20 cellular contexts compared by ENCODE assay signal in genomic region chr22:37155971-37156370, GRCh38. TPM values are rescaled to one million over a fixed set of nuclear protein-coding genes. Genes with fewer than 3 reads are reported as not detected.
DNase-seq lines count a peak whose midpoint lies in the region; ATAC-seq, FAIRE-seq and TF ChIP-seq lines count a peak whose summit lies in the region.
"Had no signal": no experiment of that assay in that cellular context is flagged by ENCODE, and none has a peak within 500 bp of the region (broad histone marks: within the 10 kb centered on the region; RNA-seq: fewer than 3 reads in every experiment).

No MANE protein-coding gene starts in this region.

- peak; percentile 17 for FAIRE-seq in GM12892 (lab: Jason Lieb, UNC)
- no peak for FAIRE-seq in H1 (lab: Jason Lieb, UNC)
- FAIRE-seq: K562 had no signal

- no peak overlapping the region for H3K9ac ChIP-seq in H1 (replicated peaks in 1 of 4; ENCODE audit: extremely low read depth in 1 of 4, low read depth in 3 of 4, low read length in 3 of 4)
- H3K9ac ChIP-seq: BLaER1 had no signal

- H3K79me2 ChIP-seq in H1 (ENCODE audit: control insufficient read depth in 1 of 2, insufficient read depth in 2 of 2, low read length in 2 of 2) (no peaks in the 10 kb centered on the region), osteoblast (ENCODE audit: insufficient read depth, low read length) (no peaks in the 10 kb centered on the region)

- H3K23me2 ChIP-seq in H1 (ENCODE audit: low read depth, low read length): no peaks in the 10 kb centered on the region

- H3K27me3 Mint-ChIP-seq in activated CD4-positive, alpha-beta T cell treated with anti-CD3 and anti-CD28 coated beads for 36 hours: no peaks in the 10 kb centered on the region

- H4K5ac ChIP-seq in H1 (ENCODE audit: insufficient read length, low read depth, low read length): no peak overlapping the region

- no peaks in the 10 kb centered on the region for H3K4me1 ChIP-seq in H1 (replicated peaks in 1 of 4; ENCODE audit: control insufficient read depth in 3 of 4, insufficient read depth in 4 of 4, low read length in 3 of 4)
- peaks cover 7% of the 10 kb centered on the region for H3K4me1 ChIP-seq in osteoblast (ENCODE audit: insufficient read depth, low read length)

- no peak overlapping the region for H3K4me3 Mint-ChIP-seq in activated CD4-positive, alpha-beta T cell treated with anti-CD3 and anti-CD28 coated beads for 36 hours

- no peak for ATAC-seq in activated CD4-positive, alpha-beta T cell treated with anti-CD3 and anti-CD28 coated beads for 36 hours
- no peak for ATAC-seq in HG03025 (IDR thresholded peaks at IDR 0.05; ENCODE audit: low FRiP score, unreplicated experiment)
- no peak for ATAC-seq in left lobe of liver
- no peak for ATAC-seq in HG03442 (IDR thresholded peaks at IDR 0.05; ENCODE audit: unreplicated experiment)
- ATAC-seq: K562 had no signal

- H3K56ac ChIP-seq in H1 (replicated peaks; ENCODE audit: insufficient read length, low read depth, low read length): no peak overlapping the region

- H4K8ac ChIP-seq in H1 (ENCODE audit: extremely low read depth, insufficient read depth, low read length): no peak overlapping the region

- TF ChIP-seq POLR2A in GM12892 (IDR thresholded peaks at IDR 0.05; ENCODE audit: low read depth, low read length) (no peak), H1 (IDR thresholded peaks at IDR 0.05; ENCODE audit: control extremely low read depth in 1 of 2, low read depth in 2 of 2, low read length in 2 of 2) (no peak)

- 88% methylated on average over 7 of the region's 8 CpGs; no CpG with 5 or more reads in 1 of the 2 experiments for WGBS in H1 (ENCODE audit: extremely low coverage in 1 of 2, insufficient coverage in 1 of 2, insufficient read length in 1 of 2, insufficient replicate concordance in 2 of 2, low coverage in 1 of 2, low lambda C conversion rate in 2 of 2, missing lambda C conversion rate in 1 of 2), 2 experiments

- 0 out of 2 replicates have a peak overlapping the region, but pooled peaks have one; percentile 27 for H2BK12ac ChIP-seq in H1 (ENCODE audit: low read depth, low read length)

- no peaks in the 10 kb centered on the region for H3K36me3 Mint-ChIP-seq in activated CD4-positive, alpha-beta T cell treated with anti-CD3 and anti-CD28 coated beads for 36 hours (ENCODE audit: low read depth)

- DNase-seq in activated CD4-positive, alpha-beta T cell treated with anti-CD3 and anti-CD28 coated beads for 36 hours: no peak
- no peak for DNase-seq in activated CD4-positive, alpha-beta T cell treated with anti-CD3 and anti-CD28 coated beads, Interleukin-2, amount 50 U/mL, for 4 hours
- DNase-seq in GM12892 (ENCODE audit: insufficient read length) (no peak), H1 (ENCODE audit: low read depth in 1 of 2, low spot score in 2 of 2) (no peak), osteoblast (ENCODE audit: insufficient read length, low spot score, missing footprints) (peak; percentile 8), left lobe of liver (ENCODE audit: low spot score) (no peak)
- DNase-seq: 8988T, COR-L47, H7, NCI-H1436 treated with DMSO at 0.1 percent for 48 hours, NCI-H2081 treated with DMSO at 0.1 percent for 48 hours, NCI-H2227 treated with DMSO at 0.1 percent for 48 hours, NCI-H526, RPMI8226 had no signal

- intact Hi-C loops in activated CD4-positive, alpha-beta T cell treated with anti-CD3 and anti-CD28 coated beads for 36 hours (cut with DNase I, micrococcal nuclease): no loop called here

- H3K36me3 ChIP-seq in H1 (ENCODE audit: control insufficient read depth in 2 of 4, insufficient read depth in 4 of 4, low read length in 3 of 4) (no peaks in the 10 kb centered on the region), osteoblast (ENCODE audit: insufficient read depth, low read length) (no peaks in the 10 kb centered on the region)
- H3K36me3 ChIP-seq: BLaER1 had no signal

- CTCF ChIA-PET in activated CD4-positive, alpha-beta T cell treated with anti-CD3 and anti-CD28 coated beads for 36 hours (lab: Charles Lee): interaction anchor here (0.9 to 1.1 kb wide), 2 partner anchors 38 to 76 kb away, joined by 3 to 5 read pairs; no protein-coding TSS in a partner anchor
- CTCF ChIA-PET in H1 (lab: Charles Lee; ENCODE audit: partially characterized antibody): interaction anchor here (1.0 to 2.0 kb wide), 4 partner anchors 9 to 110 kb away, joined by 3 to 10 read pairs (median 4); no protein-coding TSS in a partner anchor

- H3K4me1 Mint-ChIP-seq in activated CD4-positive, alpha-beta T cell treated with anti-CD3 and anti-CD28 coated beads for 36 hours: peaks cover 52% of the 10 kb centered on the region

- no peaks in the 10 kb centered on the region for H4K20me1 ChIP-seq in H1 (replicated peaks in 1 of 2; ENCODE audit: control insufficient read depth in 1 of 2, insufficient read depth in 2 of 2, low read length in 2 of 2)
- no peaks in the 10 kb centered on the region for H4K20me1 ChIP-seq in osteoblast (ENCODE audit: insufficient read depth, low read length)
- H4K20me1 ChIP-seq: BLaER1 had no signal

- peak overlapping the region; percentile 76 for H3K27ac Mint-ChIP-seq in activated CD4-positive, alpha-beta T cell treated with anti-CD3 and anti-CD28 coated beads for 36 hours

- POLR2A ChIA-PET in activated CD4-positive, alpha-beta T cell treated with anti-CD3 and anti-CD28 coated beads for 36 hours (lab: Charles Lee): no interaction called here
- POLR2A ChIA-PET in H1 (lab: Charles Lee; ENCODE audit: partially characterized antibody): no interaction called here

- H3K4me2 ChIP-seq in H1 (ENCODE audit: insufficient read depth in 1 of 2, low read depth in 2 of 2, low read length in 2 of 2) (no peak overlapping the region), osteoblast (ENCODE audit: insufficient read depth, low read length) (no peak overlapping the region)

- H3K4ac ChIP-seq in H1 (replicated peaks; ENCODE audit: insufficient read length, low read depth, low read length): no peak overlapping the region

- H3K14ac ChIP-seq in H1 (ENCODE audit: insufficient read length): no peak overlapping the region

- H2AFZ ChIP-seq in H1 (ENCODE audit: low read length): no peak overlapping the region
- H2AFZ ChIP-seq in osteoblast (ENCODE audit: low read length): no peak overlapping the region

- H3K4me3 ChIP-seq in H1 (ENCODE audit: extremely low read depth in 1 of 4, insufficient read depth in 2 of 4, low read depth in 3 of 4, low read length in 4 of 4): no peak overlapping the region
- H3K4me3 ChIP-seq in osteoblast (ENCODE audit: insufficient read depth, low read length): no peak overlapping the region
- H3K4me3 ChIP-seq: BLaER1, K562 had no signal

- no peak for TF ChIP-seq EP300 in H1 (IDR thresholded peaks at IDR 0.05; ENCODE audit: borderline replicate concordance in 1 of 2, low read depth in 2 of 2, low read length in 2 of 2)

- H2BK20ac ChIP-seq in H1 (ENCODE audit: low read length): no peak overlapping the region

- H2AK5ac ChIP-seq in H1 (ENCODE audit: low read depth, low read length): no peak overlapping the region

- no peak overlapping the region for H4K91ac ChIP-seq in H1 (replicated peaks; ENCODE audit: insufficient read length, low read length)

- H3K9me3 ChIP-seq in H1 (ENCODE audit: insufficient read depth in 2 of 2, low read depth in 1 of 2, low read length in 1 of 2) (no peaks in the 10 kb centered on the region), osteoblast (ENCODE audit: low read depth, low read length) (no peaks in the 10 kb centered on the region)

- peak overlapping the region; percentile 61; the same call in 1 of the 2 replicates for H2BK15ac ChIP-seq in H1 (ENCODE audit: low read length)

- no peak for TF ChIP-seq CTCF in H1 (IDR thresholded peaks at IDR 0.05; ENCODE audit: control extremely low read depth in 1 of 3, insufficient read depth in 1 of 3, low read depth in 1 of 3, low read length in 3 of 3)
- TF ChIP-seq CTCF in osteoblast (IDR thresholded peaks at IDR 0.05; ENCODE audit: extremely low read depth, low read depth, low read length): no peak

- TF ChIP-seq RAD21 in H1 (IDR thresholded peaks at IDR 0.05 in 1 of 2, conservative IDR thresholded peaks at IDR 0.05 in 1 of 2; ENCODE audit: low read depth in 2 of 2, low read length in 2 of 2): no peak

- H3K27me3 ChIP-seq in H1 (replicated peaks in 1 of 4; ENCODE audit: control insufficient read depth in 3 of 4, extremely low read depth in 1 of 4, insufficient read depth in 3 of 4, low read length in 3 of 4) (no peaks in the 10 kb centered on the region; a peak in 1 of 7 replicates), osteoblast (ENCODE audit: insufficient read depth, low read length) (peaks cover 15% of the 10 kb centered on the region)
- H3K27me3 ChIP-seq: BLaER1 had no signal

- H3K79me1 ChIP-seq in H1 (ENCODE audit: low read depth, low read length): no peaks in the 10 kb centered on the region

- no peak overlapping the region for H2BK5ac ChIP-seq in H1 (ENCODE audit: low read depth, low read length)

- H3K9me3 Mint-ChIP-seq in activated CD4-positive, alpha-beta T cell treated with anti-CD3 and anti-CD28 coated beads for 36 hours (ENCODE audit: low read depth): peaks cover 2% of the 10 kb centered on the region

- no peak overlapping the region for H2BK120ac ChIP-seq in H1 (replicated peaks; ENCODE audit: low read depth, low read length)

- no peak overlapping the region for H3K18ac ChIP-seq in H1 (ENCODE audit: extremely low read depth, low read length)

- H3K27ac ChIP-seq in H1 (ENCODE audit: low read depth, low read length) (no peak overlapping the region), osteoblast (ENCODE audit: low read depth, low read length) (no peak overlapping the region)
- H3K27ac ChIP-seq: BLaER1, HL-60 had no signal

- H3K23ac ChIP-seq in H1 (ENCODE audit: insufficient read length): no peak overlapping the region

RNA-seq across cellular contexts. Expression of gene IL2RB, which starts 6.3 kb away (rescaled TPM):
- total RNA-seq in activated CD4-positive, alpha-beta T cell treated with anti-CD3 and anti-CD28 coated beads for 36 hours: 100 to 1,000 TPM; 204 to 231 TPM
- 40.0 TPM for polyA plus RNA-seq in GM12892 (2012; ENCODE audit: missing spikeins)
- total RNA-seq in H1 (2021; fragmentation: NEBNext Ultra II Directional; extraction: Animal tissue kit (Norgen Biotek cat#: 25700)): 0.67 and 1.3 TPM in 2 replicates
- polyA plus RNA-seq in H1 (2011; rRNA removed): 0.67 and 1.1 TPM in 2 replicates
- 0.48 TPM for polyA plus RNA-seq in H1 (2011; cell fraction: cytosol; rRNA removed)
- 0.96 TPM for polyA plus RNA-seq in H1 (2011; cell fraction: nucleus; rRNA removed)
- polyA plus RNA-seq in H1 (2012, experiment 1 of 2): 0.55 to 0.76 TPM (median 0.72 TPM) in 4 replicates
- polyA plus RNA-seq in H1 (2012, experiment 2 of 2): 0.80 TPM
- 1.6 TPM for polyA plus RNA-seq in H1 (2013, experiment 1 of 2)
- 1.6 TPM for polyA plus RNA-seq in H1 (2013, experiment 2 of 2)
- 0.85 and 1.0 TPM in 2 replicates for polyA minus RNA-seq in H1 (2011; rRNA and poly(A)+ RNA removed)
- 1.0 TPM for polyA minus RNA-seq in H1 (2011; cell fraction: cytosol; rRNA and poly(A)+ RNA removed)
- 0.60 TPM for polyA minus RNA-seq in H1 (2011; cell fraction: nucleus; rRNA and poly(A)+ RNA removed)
- total RNA-seq in osteoblast (0.59 TPM in 1 of 2 replicates, not detected in the other), left lobe of liver (1.1 TPM)
- total RNA-seq: OCI-LY7 had no signal

RNA-seq across cellular contexts. Expression of gene C1QTNF6, which starts 32.1 kb away (rescaled TPM):
- 1 to 10 TPM; 8.4 to 8.7 TPM for total RNA-seq in activated CD4-positive, alpha-beta T cell treated with anti-CD3 and anti-CD28 coated beads for 36 hours
- 4.9 TPM for polyA plus RNA-seq in GM12892 (2012; ENCODE audit: missing spikeins)
- total RNA-seq in H1 (2021; fragmentation: NEBNext Ultra II Directional; extraction: Animal tissue kit (Norgen Biotek cat#: 25700)): 3.1 and 4.6 TPM in 2 replicates
- polyA plus RNA-seq in H1 (2011; rRNA removed): 5.9 and 6.5 TPM in 2 replicates
- 5.7 TPM for polyA plus RNA-seq in H1 (2011; cell fraction: cytosol; rRNA removed)
- polyA plus RNA-seq in H1 (2011; cell fraction: nucleus; rRNA removed): 17.9 TPM
- polyA plus RNA-seq in H1 (2012, experiment 1 of 2): 4.9 to 6.3 TPM (median 5.5 TPM) in 4 replicates
- 2.6 TPM for polyA plus RNA-seq in H1 (2012, experiment 2 of 2)
- 5.6 TPM for polyA plus RNA-seq in H1 (2013, experiment 1 of 2)
- polyA plus RNA-seq in H1 (2013, experiment 2 of 2): 6.5 TPM
- polyA minus RNA-seq in H1 (2011; rRNA and poly(A)+ RNA removed): 5.3 and 5.7 TPM in 2 replicates
- polyA minus RNA-seq in H1 (2011; cell fraction: cytosol; rRNA and poly(A)+ RNA removed): 2.9 TPM
- 11.6 TPM for polyA minus RNA-seq in H1 (2011; cell fraction: nucleus; rRNA and poly(A)+ RNA removed)
- 11.9 and 18.3 TPM in 2 replicates for total RNA-seq in osteoblast
- 12.6 TPM for total RNA-seq in left lobe of liver

RNA-seq across cellular contexts. Expression of gene TMPRSS6, which starts 46.5 kb away (rescaled TPM):
- total RNA-seq in activated CD4-positive, alpha-beta T cell treated with anti-CD3 and anti-CD28 coated beads for 36 hours: 10 to 100 TPM; 17.6 to 20.2 TPM
- 2.0 TPM for polyA plus RNA-seq in GM12892 (2012; ENCODE audit: missing spikeins)
- total RNA-seq in H1 (2021; fragmentation: NEBNext Ultra II Directional; extraction: Animal tissue kit (Norgen Biotek cat#: 25700)): not detected in 2 replicates
- polyA plus RNA-seq in H1 (2011; rRNA removed): 0.02 and 0.05 TPM in 2 replicates
- polyA plus RNA-seq in H1 (2011; cell fraction: cytosol; rRNA removed): 0.06 TPM
- 0.19 TPM for polyA plus RNA-seq in H1 (2011; cell fraction: nucleus; rRNA removed)
- 0.13 to 0.27 TPM (median 0.19 TPM) in 4 replicates for polyA plus RNA-seq in H1 (2012, experiment 1 of 2)
- polyA plus RNA-seq in H1 (2012, experiment 2 of 2): 0.09 TPM
- 0.02 TPM for polyA plus RNA-seq in H1 (2013, experiment 1 of 2)
- 0.02 TPM for polyA plus RNA-seq in H1 (2013, experiment 2 of 2)
- not detected in 2 replicates for polyA minus RNA-seq in H1 (2011; rRNA and poly(A)+ RNA removed)
- not detected for polyA minus RNA-seq in H1 (2011; cell fraction: cytosol; rRNA and poly(A)+ RNA removed)
- not detected for polyA minus RNA-seq in H1 (2011; cell fraction: nucleus; rRNA and poly(A)+ RNA removed)
- total RNA-seq in osteoblast: not detected in 2 replicates
- 107 TPM for total RNA-seq in left lobe of liver
- total RNA-seq: H7, K562, OCI-LY7 had no signal

RNA-seq across cellular contexts. Expression of gene SSTR3, which starts 56.3 kb away (rescaled TPM):
- 10 to 100 TPM; 14.8 to 15.6 TPM for total RNA-seq in activated CD4-positive, alpha-beta T cell treated with anti-CD3 and anti-CD28 coated beads for 36 hours
- polyA plus RNA-seq in GM12892 (2012; ENCODE audit: missing spikeins): 2.8 TPM
- total RNA-seq in H1 (2021; fragmentation: NEBNext Ultra II Directional; extraction: Animal tissue kit (Norgen Biotek cat#: 25700)): 0.22 and 0.54 TPM in 2 replicates
- 0.61 and 0.77 TPM in 2 replicates for polyA plus RNA-seq in H1 (2011; rRNA removed)
- 0.54 TPM for polyA plus RNA-seq in H1 (2011; cell fraction: cytosol; rRNA removed)
- 0.53 TPM for polyA plus RNA-seq in H1 (2011; cell fraction: nucleus; rRNA removed)
- polyA plus RNA-seq in H1 (2012, experiment 1 of 2): 0.47 to 1.0 TPM (median 0.80 TPM) in 4 replicates
- polyA plus RNA-seq in H1 (2012, experiment 2 of 2): 0.73 TPM
- polyA plus RNA-seq in H1 (2013, experiment 1 of 2): 0.14 TPM
- polyA plus RNA-seq in H1 (2013, experiment 2 of 2): 0.17 TPM
- 0.35 and 1.2 TPM in 2 replicates for polyA minus RNA-seq in H1 (2011; rRNA and poly(A)+ RNA removed)
- polyA minus RNA-seq in H1 (2011; cell fraction: cytosol; rRNA and poly(A)+ RNA removed): 0.73 TPM
- polyA minus RNA-seq in H1 (2011; cell fraction: nucleus; rRNA and poly(A)+ RNA removed): 0.50 TPM
- total RNA-seq in osteoblast (not detected in 2 replicates), left lobe of liver (not detected)
- total RNA-seq: K562 had no signal

Comparison
In these comparisons a context has a peak if more than half of its experiments do, and no peak if none do; other contexts are left out.
1. RNA of gene IL2RB, which starts 6.3 kb away (total RNA-seq): 204 to 231 TPM in activated CD4-positive, alpha-beta T cell treated with anti-CD3 and anti-CD28 coated beads for 36 hours; 0.67 to 1.3 TPM in H1, 1.1 TPM in left lobe of liver (single experiment) and 0.59 TPM in osteoblast; every median in the first group is over 10 times any median in the second.
2. RNA of gene TMPRSS6, which starts 46.5 kb away (total RNA-seq): 107 TPM in left lobe of liver (single experiment) and 17.6 to 20.2 TPM in activated CD4-positive, alpha-beta T cell treated with anti-CD3 and anti-CD28 coated beads for 36 hours; not detected in H1 and not detected in osteoblast; every median in the first group is over 10 times any median in the second.